ENCODE assay signal across 9 cellular contexts in genomic region chr14:73744874-73745529, GRCh38. TPM values are rescaled to one million over a fixed set of nuclear protein-coding genes. Genes with fewer than 3 reads are reported as not detected.
A peak's percentile ranks its signal among the peaks of the same experiment; 100 is the strongest.
DNase-seq lines count a peak whose midpoint lies in the region; ATAC-seq and TF ChIP-seq lines count a peak whose summit lies in the region.
"Had no signal": no experiment of that assay in that cellular context is flagged by ENCODE, and none has a peak within 500 bp of the region (broad histone marks: within the 10 kb centered on the region; RNA-seq: fewer than 3 reads in every experiment).

No MANE protein-coding gene starts in this region.

- peaks cover 8% of the 10 kb centered on the region for H3K36me3 ChIP-seq in DND-41 (ENCODE audit: insufficient read depth, low read length)
- H3K36me3 ChIP-seq in SU-DHL-6 (ENCODE audit: low read length), result no peaks in the 10 kb centered on the region
- peaks cover 0 to 2% of the 10 kb centered on the region in 2 donors for H3K36me3 ChIP-seq in prostate gland

- H2AFZ ChIP-seq in DND-41 (ENCODE audit: low read depth, low read length) (no peak overlapping the region), SU-DHL-6 (ENCODE audit: low read depth, low read length, severe bottlenecking) (no peak overlapping the region)

- no peaks in the 10 kb centered on the region for H3K27me3 ChIP-seq in DND-41 (ENCODE audit: insufficient read depth, low read length, poor library complexity)
- no peaks in the 10 kb centered on the region for H3K27me3 ChIP-seq in SU-DHL-6 (ENCODE audit: low read length)
- no peaks in the 10 kb centered on the region for H3K27me3 ChIP-seq in prostate gland (replicated peaks; ENCODE audit: insufficient read depth)

- DNase-seq in DND-41 (no peak), prostate gland (ENCODE audit: low spot score) (peak; percentile 56), CD1c-positive myeloid dendritic cell (ENCODE audit: extremely low spot score) (no peak), NCI-H1417 (lab: John Stamatoyannopoulos, UW) (no peak)
- no peak for DNase-seq in stimulated activated CD4-positive, alpha-beta T cell treated with anti-CD3 and anti-CD28 coated beads, Interleukin-4, amount 100 ng/mL, for 24 hours
- DNase-seq: NCI-H524 treated with DMSO at 0.1 percent for 48 hours had no signal

- H3F3A ChIP-seq in SU-DHL-6 (ENCODE audit: insufficient read depth), result 0 out of 2 replicates have a peak, but pooled peaks cover 13% of the 10 kb centered on the region

- H3K4me2 ChIP-seq in DND-41 (ENCODE audit: insufficient read depth, low read length) (peak overlapping the region; percentile 75; the same call in 1 of the 2 replicates), SU-DHL-6 (ENCODE audit: low read depth, low read length, poor library complexity, severe bottlenecking) (peak overlapping the region; percentile 58)

- H3K79me2 ChIP-seq in DND-41 (ENCODE audit: insufficient read depth, low read length) (peaks cover 95% of the 10 kb centered on the region), SU-DHL-6 (ENCODE audit: insufficient read depth, low read length) (peaks cover 100% of the 10 kb centered on the region)

- ATAC-seq in DND-41 (ENCODE audit: insufficient read depth, low read depth), result no peak
- peak; percentile 84 for ATAC-seq in esophagus mucosa
- ATAC-seq in HG02678 (IDR thresholded peaks at IDR 0.05; ENCODE audit: unreplicated experiment), result no peak

- intact Hi-C loops in prostate gland (cut with DNase I), result no loop called here

- H3K27ac ChIP-seq in DND-41 (ENCODE audit: low read length) (peak overlapping the region; percentile 94), SU-DHL-6 (ENCODE audit: low read depth, low read length) (peak overlapping the region; percentile 84), prostate gland (peak overlapping the region; percentile 27 to 47)

- H4K20me1 ChIP-seq in DND-41 (ENCODE audit: insufficient read depth, low read length) (peaks cover 64% of the 10 kb centered on the region), SU-DHL-6 (ENCODE audit: low read depth, low read length) (peaks cover 16% of the 10 kb centered on the region)

- H3K9me3 ChIP-seq in DND-41 (ENCODE audit: insufficient read depth, low read length, severe bottlenecking) (no peaks in the 10 kb centered on the region), SU-DHL-6 (ENCODE audit: insufficient read depth, low read length) (no peaks in the 10 kb centered on the region), prostate gland (no peaks in the 10 kb centered on the region)

- no peak for TF ChIP-seq CTCF in DND-41 (IDR thresholded peaks at IDR 0.05; ENCODE audit: borderline replicate concordance, extremely low read depth, low read length, poor library complexity, severe bottlenecking)
- no peak for TF ChIP-seq CTCF in SU-DHL-6 (IDR thresholded peaks at IDR 0.05; ENCODE audit: insufficient read depth, low read length, poor library complexity, severe bottlenecking)
- no peak for TF ChIP-seq CTCF in prostate gland (IDR thresholded peaks at IDR 0.05)

- H3K9ac ChIP-seq in DND-41 (ENCODE audit: low read depth, low read length) (peak overlapping the region; percentile 61), SU-DHL-6 (ENCODE audit: low read length) (peak overlapping the region; percentile 49)

- TF ChIP-seq POLR2A in prostate gland (IDR thresholded peaks at IDR 0.05), result no peak

- H3K4me3 ChIP-seq in DND-41 (ENCODE audit: low read depth in 1 of 2, low read length in 2 of 2), result no peak overlapping the region; a peak in 1 of 4 replicates
- no peak overlapping the region for H3K4me3 ChIP-seq in SU-DHL-6 (ENCODE audit: insufficient read depth, low read length, poor library complexity, severe bottlenecking)
- H3K4me3 ChIP-seq in prostate gland, result no peak overlapping the region

- H3K4me1 ChIP-seq in DND-41 (ENCODE audit: insufficient read depth, low read length), result peaks cover 72% of the 10 kb centered on the region
- peaks cover 80% of the 10 kb centered on the region for H3K4me1 ChIP-seq in prostate gland (replicated peaks)

- no peaks in the 10 kb centered on the region for H3K9me2 ChIP-seq in SU-DHL-6 (replicated peaks; ENCODE audit: insufficient read depth, low read length)

- 60% methylated on average over 6 of the region's 6 CpGs for WGBS in prostate gland

RNA-seq across cellular contexts. Expression of gene PNMA1, which starts 30.8 kb away (rescaled TPM):
- total RNA-seq in esophagus mucosa (11.6 TPM), prostate gland (10 to 100 TPM; 18.6 to 62.7 TPM)

Comparison
In these comparisons a context has a peak if more than half of its experiments do, and no peak if none do; other contexts are left out.
1. H3K27ac ChIP-seq: peak in every context shown above with its lines; median percentile 94 in DND-41; 84 in SU-DHL-6; 37 in prostate gland.